In the genomic region with DNA sequence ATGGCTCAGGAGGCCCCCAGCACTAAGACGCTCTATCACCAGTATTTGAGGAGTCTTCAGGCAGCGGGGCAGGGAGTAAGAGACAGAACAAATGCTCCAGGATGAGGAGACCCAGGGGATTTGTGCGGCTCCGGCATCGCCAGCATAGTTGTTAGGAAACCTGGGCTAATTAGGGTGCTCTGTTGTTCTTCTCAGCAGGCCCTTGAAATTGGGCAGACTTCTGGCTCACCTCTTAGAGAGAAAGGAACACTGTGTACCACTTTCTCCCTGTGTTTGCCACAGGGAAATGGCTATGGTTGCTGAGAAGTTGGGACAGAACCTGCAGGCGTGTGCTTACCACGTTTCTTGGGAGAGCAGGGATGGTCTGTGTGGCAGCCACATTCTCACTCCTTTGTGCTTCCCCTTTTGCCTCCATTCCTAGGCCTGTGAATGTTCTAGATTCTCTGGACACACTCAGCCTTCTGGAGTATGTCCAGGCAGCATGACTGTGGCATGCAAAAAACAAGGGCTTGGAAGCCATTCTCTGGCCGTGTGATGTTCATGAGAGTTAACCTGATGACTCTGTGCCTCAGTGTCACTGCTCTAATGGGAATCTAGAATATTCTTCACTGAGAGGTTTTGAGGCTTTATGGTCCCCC, we compare ENCODE assay signal across 14 cellular contexts.
DNase-seq lines count a peak whose midpoint lies in the region; ATAC-seq and TF ChIP-seq lines count a peak whose summit lies in the region.
"Had no signal": no experiment of that assay in that cellular context is flagged by ENCODE, and none has a peak within 500 bp of the region (broad histone marks: within the 10 kb centered on the region; RNA-seq: fewer than 3 reads in every experiment).

No MANE protein-coding gene starts in this region.

- H3K4me1 Mint-ChIP-seq in activated T-helper 1 cell treated with anti-CD3 and anti-CD28 coated beads, Interleukin-12 subunit alpha, Interleukin-12 subunit beta, Interleukin-2, Interleukin-4 antibody, amounts not matched to agents 30 ng/mL and 10 ng/mL and 1 ng/mL, durations not matched to agents 14 hours and 24 hours and 36 hours (ENCODE audit: low read depth) = peaks cover 56% of the 10 kb centered on the region
- H3K4me1 Mint-ChIP-seq: mesothelial cell of epicardium had no signal

- no peak overlapping the region for H3K4me3 ChIP-seq in heart left ventricle
- H3K4me3 ChIP-seq: right lobe of liver had no signal

- peak overlapping the region in 2 of 12 donors; percentile 43 to 46 for H3K27ac ChIP-seq in heart left ventricle
- H3K27ac ChIP-seq: right lobe of liver had no signal

- peaks cover 0 to 4% (median 0%) of the 10 kb centered on the region in 9 donors for H3K36me3 ChIP-seq in heart left ventricle
- H3K36me3 ChIP-seq: right lobe of liver had no signal

- no peaks in the 10 kb centered on the region for H3K27me3 ChIP-seq in heart left ventricle
- H3K27me3 ChIP-seq: right lobe of liver had no signal

- no peak for TF ChIP-seq POLR2A in heart left ventricle (IDR thresholded peaks at IDR 0.05)

- DNase-seq in heart left ventricle = no peak
- DNase-seq in cardiac septum (ENCODE audit: low spot score) = no peak
- DNase-seq in activated T-helper 1 cell treated with anti-CD3 and anti-CD28 coated beads, Interleukin-12 subunit alpha, Interleukin-12 subunit beta, Interleukin-2, Interleukin-4 antibody, amounts not matched to agents 30 ng/mL and 10 ng/mL and 1 ng/mL, durations not matched to agents 14 hours and 24 hours and 36 hours (ENCODE audit: low spot score) = no peak
- no peak for DNase-seq in left cardiac atrium
- DNase-seq in NCI-H2029 (lab: John Stamatoyannopoulos, UW) = no peak
- DNase-seq in islet precursor cell = no peak
- DNase-seq in stimulated activated CD8-positive, alpha-beta memory T cell treated with anti-CD3 and anti-CD28 coated beads, Interleukin-4, amount 100 ng/mL, for 48 hours = no peak
- DNase-seq in GM10248 (ENCODE audit: extremely low spot score) = no peak
- DNase-seq: Caco-2, cerebellar nuclear complex, NCI-H1105, right lobe of liver, T1000 had no signal

- intact Hi-C loops in heart left ventricle (cut with DNase I) = no loop called here
- intact Hi-C loops in cardiac septum (cut with DNase I) = no loop called here
- intact Hi-C loops in activated T-helper 1 cell treated with anti-CD3 and anti-CD28 coated beads, Interleukin-12 subunit alpha, Interleukin-12 subunit beta, Interleukin-2, Interleukin-4 antibody, amounts not matched to agents 30 ng/mL and 10 ng/mL and 1 ng/mL, durations not matched to agents 14 hours and 24 hours and 36 hours (cut with micrococcal nuclease) = loop anchor here (5.0 kb wide), 1 partner anchor 278 kb away; no protein-coding TSS in a partner anchor
- intact Hi-C loops in left cardiac atrium (cut with DNase I) = no loop called here

- H3K27ac Mint-ChIP-seq in activated T-helper 1 cell treated with anti-CD3 and anti-CD28 coated beads, Interleukin-12 subunit alpha, Interleukin-12 subunit beta, Interleukin-2, Interleukin-4 antibody, amounts not matched to agents 30 ng/mL and 10 ng/mL and 1 ng/mL, durations not matched to agents 14 hours and 24 hours and 36 hours = peak overlapping the region; percentile 64
- H3K27ac Mint-ChIP-seq: mesothelial cell of epicardium had no signal

- no peak overlapping the region for H3K4me3 Mint-ChIP-seq in activated T-helper 1 cell treated with anti-CD3 and anti-CD28 coated beads, Interleukin-12 subunit alpha, Interleukin-12 subunit beta, Interleukin-2, Interleukin-4 antibody, amounts not matched to agents 30 ng/mL and 10 ng/mL and 1 ng/mL, durations not matched to agents 14 hours and 24 hours and 36 hours
- H3K4me3 Mint-ChIP-seq: mesothelial cell of epicardium had no signal

- peaks cover 0 to 6% (median 0%) of the 10 kb centered on the region in 12 donors for H3K9me3 ChIP-seq in heart left ventricle
- H3K9me3 ChIP-seq: Caco-2, right lobe of liver had no signal

- ATAC-seq in heart left ventricle (peak; percentile 50 to 86 (median 67)), left cardiac atrium (peak; percentile 30 to 47)
- ATAC-seq: right lobe of liver had no signal

- TF ChIP-seq CTCF in heart left ventricle (IDR thresholded peaks at IDR 0.05) (no peak), GM10248 (IDR thresholded peaks at IDR 0.05; ENCODE audit: control extremely low read depth, extremely low read depth, low read depth, missing control alignments) (no peak)

- peaks cover 34% of the 10 kb centered on the region for H3K36me3 Mint-ChIP-seq in activated T-helper 1 cell treated with anti-CD3 and anti-CD28 coated beads, Interleukin-12 subunit alpha, Interleukin-12 subunit beta, Interleukin-2, Interleukin-4 antibody, amounts not matched to agents 30 ng/mL and 10 ng/mL and 1 ng/mL, durations not matched to agents 14 hours and 24 hours and 36 hours (ENCODE audit: low read depth)

- peaks cover 0 to 47% (median 0%) of the 10 kb centered on the region in 12 donors for H3K4me1 ChIP-seq in heart left ventricle
- H3K4me1 ChIP-seq: Caco-2, right lobe of liver had no signal

- no peaks in the 10 kb centered on the region for H3K27me3 Mint-ChIP-seq in activated T-helper 1 cell treated with anti-CD3 and anti-CD28 coated beads, Interleukin-12 subunit alpha, Interleukin-12 subunit beta, Interleukin-2, Interleukin-4 antibody, amounts not matched to agents 30 ng/mL and 10 ng/mL and 1 ng/mL, durations not matched to agents 14 hours and 24 hours and 36 hours (ENCODE audit: insufficient read depth)

- POLR2A ChIA-PET in GM10248 (lab: Yijun Ruan, JAX) = no interaction called here

- CTCF ChIA-PET in GM10248 (lab: Yijun Ruan, JAX) = interaction anchor here (6.4 kb wide), 1 partner anchor 16 kb away, joined by 35 read pairs; no protein-coding TSS in a partner anchor

- WGBS in heart left ventricle, 4 donors = 74 to 91% (median 83%) methylated on average over 4 to 8 of the region's 8 CpGs

- peaks cover 18% of the 10 kb centered on the region for H3K9me3 Mint-ChIP-seq in activated T-helper 1 cell treated with anti-CD3 and anti-CD28 coated beads, Interleukin-12 subunit alpha, Interleukin-12 subunit beta, Interleukin-2, Interleukin-4 antibody, amounts not matched to agents 30 ng/mL and 10 ng/mL and 1 ng/mL, durations not matched to agents 14 hours and 24 hours and 36 hours
